In genomic region chr21:17455028-17455353, GRCh38 we compare ENCODE assay signal across 12 cellular contexts. TPM values are rescaled to one million over a fixed set of nuclear protein-coding genes. Genes with fewer than 3 reads are reported as not detected.
A peak's percentile ranks its signal among the peaks of the same experiment; 100 is the strongest.
DNase-seq lines count a peak whose midpoint lies in the region; ATAC-seq and TF ChIP-seq lines count a peak whose summit lies in the region.
"Had no signal": no experiment of that assay in that cellular context is flagged by ENCODE, and none has a peak within 500 bp of the region (broad histone marks: within the 10 kb centered on the region; RNA-seq: fewer than 3 reads in every experiment).

No MANE protein-coding gene starts in this region.

- H3K4me3 Mint-ChIP-seq in Caco-2 (ENCODE audit: unreplicated experiment) = peak overlapping the region; percentile 64
- peak overlapping the region; percentile 64 for H3K4me3 Mint-ChIP-seq in activated naive CD8-positive, alpha-beta T cell treated with anti-CD3 and anti-CD28 coated beads, Interleukin-2, amount 50 U/mL, for 24 hours

- TF ChIP-seq CTCF in Caco-2 (IDR thresholded peaks at IDR 0.05; ENCODE audit: insufficient read depth in 1 of 2, low read depth in 1 of 2, low read length in 1 of 2, severe bottlenecking in 1 of 2, unreplicated experiment in 1 of 2) = no peak

- H3K4me1 ChIP-seq in Caco-2 (no peaks in the 10 kb centered on the region), mesodermal cell (ENCODE audit: control insufficient read depth, insufficient read depth, low read length, poor library complexity, severe bottlenecking) (no peaks in the 10 kb centered on the region)

- H3K27ac Mint-ChIP-seq in Caco-2 (ENCODE audit: unreplicated experiment) = peak overlapping the region; percentile 89
- H3K27ac Mint-ChIP-seq in activated naive CD8-positive, alpha-beta T cell treated with anti-CD3 and anti-CD28 coated beads, Interleukin-2, amount 50 U/mL, for 24 hours = peak overlapping the region; percentile 93

- 36 to 52% methylated on average over 4 of the region's 4 CpGs for WGBS in mesodermal cell (ENCODE audit: insufficient coverage in 2 of 2), 2 experiments

- H3K27me3 ChIP-seq in Caco-2 (replicated peaks; ENCODE audit: control insufficient read depth, insufficient read depth, low read length) = no peaks in the 10 kb centered on the region
- H3K27me3 ChIP-seq: suprapubic skin had no signal

- H3K36me3 ChIP-seq in Caco-2 (ENCODE audit: control insufficient read depth, insufficient read depth, low read length) = no peaks in the 10 kb centered on the region
- H3K36me3 ChIP-seq in mesodermal cell (ENCODE audit: control insufficient read depth, insufficient read depth, low read length) = no peaks in the 10 kb centered on the region
- H3K36me3 ChIP-seq: suprapubic skin had no signal

- no TSS peak for BruUV-seq in Caco-2 (replicated peaks; lab: Mats Ljungman, UMichigan)

- no peak overlapping the region for H3K27ac ChIP-seq in mesodermal cell (ENCODE audit: low read depth, low read length, severe bottlenecking)
- H3K27ac ChIP-seq: C4-2B, suprapubic skin had no signal

- H3K36me3 Mint-ChIP-seq in Caco-2 (ENCODE audit: insufficient read depth, unreplicated experiment) = peaks cover 10% of the 10 kb centered on the region
- H3K36me3 Mint-ChIP-seq in activated naive CD8-positive, alpha-beta T cell treated with anti-CD3 and anti-CD28 coated beads, Interleukin-2, amount 50 U/mL, for 24 hours (ENCODE audit: low read depth) = peaks cover 2% of the 10 kb centered on the region

- CTCF ChIA-PET in Caco-2 (lab: Charles Lee) = no interaction called here
- CTCF ChIA-PET in HEK293T (lab: Yijun Ruan, JAX) = no interaction called here

- DNase-seq in Caco-2 (no peak), HEK293T (ENCODE audit: extremely low spot score) (no peak), kidney tubule cell (ENCODE audit: low spot score) (no peak), occipital lobe (lab: John Stamatoyannopoulos, UW) (no peak), CD1c-positive myeloid dendritic cell (ENCODE audit: extremely low spot score) (no peak)
- no peak for DNase-seq in activated naive CD8-positive, alpha-beta T cell treated with anti-CD3 and anti-CD28 coated beads, Interleukin-2, amount 50 U/mL, for 24 hours
- DNase-seq: mucosa of descending colon had no signal

- H3K4me1 Mint-ChIP-seq in Caco-2 (ENCODE audit: low read depth, unreplicated experiment) = peaks cover 6% of the 10 kb centered on the region
- peaks cover 7% of the 10 kb centered on the region for H3K4me1 Mint-ChIP-seq in activated naive CD8-positive, alpha-beta T cell treated with anti-CD3 and anti-CD28 coated beads, Interleukin-2, amount 50 U/mL, for 24 hours

- no peaks in the 10 kb centered on the region for H3K9me3 Mint-ChIP-seq in Caco-2 (ENCODE audit: unreplicated experiment)
- H3K9me3 Mint-ChIP-seq in activated naive CD8-positive, alpha-beta T cell treated with anti-CD3 and anti-CD28 coated beads, Interleukin-2, amount 50 U/mL, for 24 hours = no peaks in the 10 kb centered on the region

- H3K9me3 ChIP-seq in Caco-2 (0 out of 2 replicates have a peak, but pooled peaks cover 3% of the 10 kb centered on the region), mesodermal cell (ENCODE audit: control insufficient read depth, low read length) (no peaks in the 10 kb centered on the region)
- H3K9me3 ChIP-seq: mucosa of descending colon, suprapubic skin had no signal

- POLR2A ChIA-PET in Caco-2 (lab: Charles Lee) (no interaction called here), HEK293T (lab: Yijun Ruan, JAX) (interaction anchor here (0.9 kb wide), 1 partner anchor 58 kb away, joined by 3 read pairs; the partner anchor contains the start of gene CXADR)

- intact Hi-C loops in Caco-2 (cut with micrococcal nuclease; ENCODE audit: unreplicated experiment) = no loop called here

- peaks cover 3% of the 10 kb centered on the region for H3K27me3 Mint-ChIP-seq in Caco-2 (ENCODE audit: insufficient read depth, unreplicated experiment)
- peaks cover 13% of the 10 kb centered on the region for H3K27me3 Mint-ChIP-seq in activated naive CD8-positive, alpha-beta T cell treated with anti-CD3 and anti-CD28 coated beads, Interleukin-2, amount 50 U/mL, for 24 hours

- H3K4me3 ChIP-seq in Caco-2 (ENCODE audit: low read depth, low read length) (peak overlapping the region; percentile 15), mesodermal cell (ENCODE audit: extremely low read depth, insufficient read depth, low read length, poor library complexity, severe bottlenecking) (peak overlapping the region; percentile 26)
- H3K4me3 ChIP-seq: mucosa of descending colon, suprapubic skin had no signal

- ATAC-seq in activated naive CD8-positive, alpha-beta T cell treated with anti-CD3 and anti-CD28 coated beads, Interleukin-2, amount 50 U/mL, for 24 hours = no peak
- ATAC-seq in HG02571 (IDR thresholded peaks at IDR 0.05; ENCODE audit: unreplicated experiment) = no peak

TF ChIP-seq in HEK293T, 16 proteins besides CTCF, POLR2A, EP300 and RAD21:
- TF ChIP-seq ZNF384 (IDR thresholded peaks at IDR 0.05) (peak; percentile 98), HDGF (IDR thresholded peaks at IDR 0.05; ENCODE audit: borderline replicate concordance) (no peak), BHLHE40 (IDR thresholded peaks at IDR 0.05; ENCODE audit: borderline replicate concordance) (peak; percentile 46; the same call in 1 of the 2 replicates), SUZ12 (IDR thresholded peaks at IDR 0.05) (no peak), ELF4 (IDR thresholded peaks at IDR 0.05) (no peak), ARNT (IDR thresholded peaks at IDR 0.05) (no peak), SP1 (IDR thresholded peaks at IDR 0.05) (no peak), FOXM1 (IDR thresholded peaks at IDR 0.05; ENCODE audit: borderline replicate concordance) (no peak), LEF1 (IDR thresholded peaks at IDR 0.05; ENCODE audit: borderline replicate concordance) (no peak), L3MBTL2 (conservative IDR thresholded peaks at IDR 0.05) (peak; percentile 76), TARDBP (IDR thresholded peaks at IDR 0.05) (no peak), FOXK2 (IDR thresholded peaks at IDR 0.05) (no peak), PKNOX1 (IDR thresholded peaks at IDR 0.05) (no peak)

RNA-seq across cellular contexts. Expression of gene CXADR, which starts 57.9 kb away (rescaled TPM):
- total RNA-seq in Caco-2 (2022) (98.6 and 102 TPM in 2 replicates), occipital lobe (372 TPM)
- polyA plus RNA-seq in mesodermal cell (2013, experiment 1 of 2) = 32.3 TPM
- 37.2 TPM for polyA plus RNA-seq in mesodermal cell (2013, experiment 2 of 2)
- total RNA-seq: LHCN-M2 had no signal
